Comparison of ENCODE assay signal across 1 cellular context in the genomic region with DNA sequence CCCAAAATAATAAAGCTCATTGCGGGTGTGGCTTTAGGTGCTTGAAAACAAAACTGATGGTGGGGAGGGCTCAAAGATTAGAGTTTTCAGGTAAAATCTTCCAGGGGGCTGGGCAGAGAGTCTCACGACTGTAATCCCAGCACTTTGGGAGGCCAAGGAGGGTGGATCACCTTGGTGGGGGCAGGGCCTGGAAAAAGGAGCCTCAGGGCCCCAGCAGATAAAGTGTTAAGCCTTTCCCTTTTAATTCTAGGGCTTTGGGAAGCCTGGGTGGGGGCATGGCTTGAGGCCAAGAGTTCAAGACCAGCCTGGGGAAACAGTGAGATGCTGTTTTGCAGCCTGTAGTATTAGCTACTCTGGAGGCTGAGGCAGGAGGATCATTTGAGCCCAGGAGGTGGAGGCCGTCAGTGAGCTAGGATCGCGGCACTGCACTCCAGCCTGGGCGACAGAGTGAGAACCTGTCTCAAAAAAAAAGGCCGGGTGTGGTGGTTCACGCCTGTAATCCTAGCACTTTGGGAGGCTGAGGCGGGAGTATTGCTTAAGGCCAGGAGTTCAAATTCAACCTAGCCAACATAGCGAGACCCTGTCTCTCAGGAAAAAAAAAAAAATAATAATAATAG.
TF ChIP-seq lines count a peak whose summit lies in the region.

No MANE protein-coding gene starts in this region.

TF ChIP-seq in A549, 52 proteins besides CTCF, POLR2A, EP300 and RAD21:
- TF ChIP-seq RFX5 (IDR thresholded peaks at IDR 0.05) = no peak
- TF ChIP-seq BHLHE40 (IDR thresholded peaks at IDR 0.05; ENCODE audit: low read depth, low read length) = no peak
- no peak for TF ChIP-seq HOXB5 (CRISPR knock-in tag; IDR thresholded peaks at IDR 0.05)
- TF ChIP-seq NFE2L2 (conservative IDR thresholded peaks at IDR 0.05; ENCODE audit: low read length) = no peak
- TF ChIP-seq, protein P1, sequence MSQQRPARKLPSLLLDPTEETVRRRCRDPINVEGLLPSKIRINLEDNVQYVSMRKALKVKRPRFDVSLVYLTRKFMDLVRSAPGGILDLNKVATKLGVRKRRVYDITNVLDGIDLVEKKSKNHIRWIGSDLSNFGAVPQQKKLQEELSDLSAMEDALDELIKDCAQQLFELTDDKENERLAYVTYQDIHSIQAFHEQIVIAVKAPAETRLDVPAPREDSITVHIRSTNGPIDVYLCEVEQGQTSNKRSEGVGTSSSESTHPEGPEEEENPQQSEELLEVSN (IDR thresholded peaks at IDR 0.05; ENCODE audit: borderline replicate concordance, low read depth) = no peak
- TF ChIP-seq, protein P2, sequence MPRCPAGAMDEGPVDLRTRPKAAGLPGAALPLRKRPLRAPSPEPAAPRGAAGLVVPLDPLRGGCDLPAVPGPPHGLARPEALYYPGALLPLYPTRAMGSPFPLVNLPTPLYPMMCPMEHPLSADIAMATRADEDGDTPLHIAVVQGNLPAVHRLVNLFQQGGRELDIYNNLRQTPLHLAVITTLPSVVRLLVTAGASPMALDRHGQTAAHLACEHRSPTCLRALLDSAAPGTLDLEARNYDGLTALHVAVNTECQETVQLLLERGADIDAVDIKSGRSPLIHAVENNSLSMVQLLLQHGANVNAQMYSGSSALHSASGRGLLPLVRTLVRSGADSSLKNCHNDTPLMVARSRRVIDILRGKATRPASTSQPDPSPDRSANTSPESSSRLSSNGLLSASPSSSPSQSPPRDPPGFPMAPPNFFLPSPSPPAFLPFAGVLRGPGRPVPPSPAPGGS (IDR thresholded peaks at IDR 0.05) = no peak
- no peak for TF ChIP-seq MAZ (IDR thresholded peaks at IDR 0.05; ENCODE audit: borderline replicate concordance, low read depth, low read length)
- TF ChIP-seq FOSL2 (IDR thresholded peaks at IDR 0.05) = no peak
- no peak for TF ChIP-seq FOSL2 (CRISPR knock-in tag; IDR thresholded peaks at IDR 0.05)
- no peak for TF ChIP-seq KDM5A (IDR thresholded peaks at IDR 0.05)
- no peak for TF ChIP-seq HOXA7 (CRISPR knock-in tag; IDR thresholded peaks at IDR 0.05)
- TF ChIP-seq ZFP36 (IDR thresholded peaks at IDR 0.05; ENCODE audit: borderline replicate concordance, partially characterized antibody) = no peak
- TF ChIP-seq, protein P3, sequence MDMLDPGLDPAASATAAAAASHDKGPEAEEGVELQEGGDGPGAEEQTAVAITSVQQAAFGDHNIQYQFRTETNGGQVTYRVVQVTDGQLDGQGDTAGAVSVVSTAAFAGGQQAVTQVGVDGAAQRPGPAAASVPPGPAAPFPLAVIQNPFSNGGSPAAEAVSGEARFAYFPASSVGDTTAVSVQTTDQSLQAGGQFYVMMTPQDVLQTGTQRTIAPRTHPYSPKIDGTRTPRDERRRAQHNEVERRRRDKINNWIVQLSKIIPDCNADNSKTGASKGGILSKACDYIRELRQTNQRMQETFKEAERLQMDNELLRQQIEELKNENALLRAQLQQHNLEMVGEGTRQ (IDR thresholded peaks at IDR 0.05) = no peak
- TF ChIP-seq, protein P4, sequence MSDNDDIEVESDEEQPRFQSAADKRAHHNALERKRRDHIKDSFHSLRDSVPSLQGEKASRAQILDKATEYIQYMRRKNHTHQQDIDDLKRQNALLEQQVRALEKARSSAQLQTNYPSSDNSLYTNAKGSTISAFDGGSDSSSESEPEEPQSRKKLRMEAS (IDR thresholded peaks at IDR 0.05) = no peak
- no peak for TF ChIP-seq MAFK (IDR thresholded peaks at IDR 0.05; ENCODE audit: partially characterized antibody)
- TF ChIP-seq JUNB (IDR thresholded peaks at IDR 0.05) = no peak
- TF ChIP-seq CBX2 (IDR thresholded peaks at IDR 0.05; ENCODE audit: borderline replicate concordance, low read depth) = no peak
- TF ChIP-seq, protein P5, sequence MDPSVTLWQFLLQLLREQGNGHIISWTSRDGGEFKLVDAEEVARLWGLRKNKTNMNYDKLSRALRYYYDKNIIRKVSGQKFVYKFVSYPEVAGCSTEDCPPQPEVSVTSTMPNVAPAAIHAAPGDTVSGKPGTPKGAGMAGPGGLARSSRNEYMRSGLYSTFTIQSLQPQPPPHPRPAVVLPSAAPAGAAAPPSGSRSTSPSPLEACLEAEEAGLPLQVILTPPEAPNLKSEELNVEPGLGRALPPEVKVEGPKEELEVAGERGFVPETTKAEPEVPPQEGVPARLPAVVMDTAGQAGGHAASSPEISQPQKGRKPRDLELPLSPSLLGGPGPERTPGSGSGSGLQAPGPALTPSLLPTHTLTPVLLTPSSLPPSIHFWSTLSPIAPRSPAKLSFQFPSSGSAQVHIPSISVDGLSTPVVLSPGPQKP (IDR thresholded peaks at IDR 0.05; ENCODE audit: low read depth, low read length) = no peak
- TF ChIP-seq, protein P6, sequence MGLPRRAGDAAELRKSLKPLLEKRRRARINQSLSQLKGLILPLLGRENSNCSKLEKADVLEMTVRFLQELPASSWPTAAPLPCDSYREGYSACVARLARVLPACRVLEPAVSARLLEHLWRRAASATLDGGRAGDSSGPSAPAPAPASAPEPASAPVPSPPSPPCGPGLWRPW (IDR thresholded peaks at IDR 0.05) = no peak
- TF ChIP-seq CHD4 (IDR thresholded peaks at IDR 0.05; ENCODE audit: borderline replicate concordance) = no peak
- no peak for TF ChIP-seq HOXB13 (CRISPR knock-in tag; IDR thresholded peaks at IDR 0.05; ENCODE audit: low read depth)
